12 cellular contexts compared by ENCODE assay signal in genomic region chr7:50208335-50208982, GRCh38.
DNase-seq lines count a peak whose midpoint lies in the region; ATAC-seq and TF ChIP-seq lines count a peak whose summit lies in the region.
"Had no signal": no experiment of that assay in that cellular context is flagged by ENCODE, and none has a peak within 500 bp of the region (broad histone marks: within the 10 kb centered on the region; RNA-seq: fewer than 3 reads in every experiment).

No MANE protein-coding gene starts in this region.

- H3K27ac Mint-ChIP-seq in activated T-helper 1 cell treated with anti-CD3 and anti-CD28 coated beads, Interleukin-12 subunit alpha, Interleukin-12 subunit beta, Interleukin-2, Interleukin-4 antibody, amounts not matched to agents 30 ng/mL and 10 ng/mL and 1 ng/mL, durations not matched to agents 14 hours and 24 hours and 36 hours: peak overlapping the region; percentile 93

- CTCF ChIA-PET in HEK293 (lab: Yijun Ruan, JAX): no interaction called here

- peaks cover 96% of the 10 kb centered on the region for H3K4me1 Mint-ChIP-seq in activated T-cell treated with anti-CD3 and anti-CD28 coated beads, Interleukin-2, amount 50 U/mL, for 4 hours (ENCODE audit: low read depth)
- H3K4me1 Mint-ChIP-seq in activated T-helper 1 cell treated with anti-CD3 and anti-CD28 coated beads, Interleukin-12 subunit alpha, Interleukin-12 subunit beta, Interleukin-2, Interleukin-4 antibody, amounts not matched to agents 30 ng/mL and 10 ng/mL and 1 ng/mL, durations not matched to agents 14 hours and 24 hours and 36 hours (ENCODE audit: low read depth): peaks cover 100% of the 10 kb centered on the region

- H3K36me3 Mint-ChIP-seq in activated T-cell treated with anti-CD3 and anti-CD28 coated beads, Interleukin-2, amount 50 U/mL, for 4 hours (ENCODE audit: insufficient read depth): no peaks in the 10 kb centered on the region
- H3K36me3 Mint-ChIP-seq in activated T-helper 1 cell treated with anti-CD3 and anti-CD28 coated beads, Interleukin-12 subunit alpha, Interleukin-12 subunit beta, Interleukin-2, Interleukin-4 antibody, amounts not matched to agents 30 ng/mL and 10 ng/mL and 1 ng/mL, durations not matched to agents 14 hours and 24 hours and 36 hours (ENCODE audit: low read depth): peaks cover 3% of the 10 kb centered on the region

- intact Hi-C loops in activated T-helper 1 cell treated with anti-CD3 and anti-CD28 coated beads, Interleukin-12 subunit alpha, Interleukin-12 subunit beta, Interleukin-2, Interleukin-4 antibody, amounts not matched to agents 30 ng/mL and 10 ng/mL and 1 ng/mL, durations not matched to agents 14 hours and 24 hours and 36 hours (cut with micrococcal nuclease): loop anchor here (5.0 kb wide), 2 partner anchors 116 to 454 kb away; partner anchors contain the start of gene ZPBP

- H3K4me3 Mint-ChIP-seq in activated T-cell treated with anti-CD3 and anti-CD28 coated beads, Interleukin-2, amount 50 U/mL, for 4 hours: no peak overlapping the region
- peak overlapping the region; percentile 64 for H3K4me3 Mint-ChIP-seq in activated T-helper 1 cell treated with anti-CD3 and anti-CD28 coated beads, Interleukin-12 subunit alpha, Interleukin-12 subunit beta, Interleukin-2, Interleukin-4 antibody, amounts not matched to agents 30 ng/mL and 10 ng/mL and 1 ng/mL, durations not matched to agents 14 hours and 24 hours and 36 hours

- H3K4me3 ChIP-seq in HEK293 (ENCODE audit: low read depth, low read length) (no peak overlapping the region), neutrophil (ENCODE audit: low read depth in 1 of 2, low read length in 1 of 2) (peak overlapping the region in 1 of 2 experiments; percentile 22)
- H3K4me3 ChIP-seq: lung had no signal

- no peaks in the 10 kb centered on the region for H3K9me3 ChIP-seq in HEK293 (ENCODE audit: control insufficient read depth, insufficient read depth, low read depth, low read length)
- H3K9me3 ChIP-seq in neutrophil: no peaks in the 10 kb centered on the region

- DNase-seq in activated T-cell treated with anti-CD3 and anti-CD28 coated beads, Interleukin-2, amount 50 U/mL, for 48 hours: peak; percentile 61 to 68
- no peak for DNase-seq in activated T-cell treated with anti-CD3 and anti-CD28 coated beads, Interleukin-2, amount 50 U/mL, for 4 hours
- no peak for DNase-seq in activated T-helper 1 cell treated with anti-CD3 and anti-CD28 coated beads, Interleukin-12 subunit alpha, Interleukin-12 subunit beta, Interleukin-2, Interleukin-4 antibody, amounts not matched to agents 30 ng/mL and 10 ng/mL and 1 ng/mL, durations not matched to agents 14 hours and 24 hours and 36 hours (ENCODE audit: low spot score)
- no peak for DNase-seq in SHP77 (lab: John Stamatoyannopoulos, UW)
- DNase-seq in effector CD4-positive, alpha-beta T cell: no peak
- DNase-seq: Calu3, KG1, RPMI8226 had no signal

- ATAC-seq in activated T-cell treated with anti-CD3 and anti-CD28 coated beads, Interleukin-2, amount 50 U/mL, for 4 hours: no peak
- no peak for ATAC-seq in HG03108 (IDR thresholded peaks at IDR 0.05; ENCODE audit: unreplicated experiment)

- H3K27me3 ChIP-seq in neutrophil: no peaks in the 10 kb centered on the region

- H3K27me3 Mint-ChIP-seq in activated T-cell treated with anti-CD3 and anti-CD28 coated beads, Interleukin-2, amount 50 U/mL, for 4 hours (ENCODE audit: low read depth): no peaks in the 10 kb centered on the region
- H3K27me3 Mint-ChIP-seq in activated T-helper 1 cell treated with anti-CD3 and anti-CD28 coated beads, Interleukin-12 subunit alpha, Interleukin-12 subunit beta, Interleukin-2, Interleukin-4 antibody, amounts not matched to agents 30 ng/mL and 10 ng/mL and 1 ng/mL, durations not matched to agents 14 hours and 24 hours and 36 hours (ENCODE audit: insufficient read depth): no peaks in the 10 kb centered on the region

- H3K36me3 ChIP-seq in HEK293 (ENCODE audit: control insufficient read depth in 2 of 2, insufficient read depth in 1 of 2, low read length in 2 of 2) (no peaks in the 10 kb centered on the region), neutrophil (no peaks in the 10 kb centered on the region)

- TF ChIP-seq CTCF in HEK293 (tag by site-specific recombination; IDR thresholded peaks at IDR 0.05): no peak
- no peak for TF ChIP-seq CTCF in neutrophil (IDR thresholded peaks at IDR 0.05)

- POLR2A ChIA-PET in HEK293 (lab: Yijun Ruan, JAX): no interaction called here

- H3K9me3 Mint-ChIP-seq in activated T-cell treated with anti-CD3 and anti-CD28 coated beads, Interleukin-2, amount 50 U/mL, for 4 hours: no peaks in the 10 kb centered on the region
- H3K9me3 Mint-ChIP-seq in activated T-helper 1 cell treated with anti-CD3 and anti-CD28 coated beads, Interleukin-12 subunit alpha, Interleukin-12 subunit beta, Interleukin-2, Interleukin-4 antibody, amounts not matched to agents 30 ng/mL and 10 ng/mL and 1 ng/mL, durations not matched to agents 14 hours and 24 hours and 36 hours: no peaks in the 10 kb centered on the region

- H3K27ac ChIP-seq in HEK293 (ENCODE audit: extremely low read depth, low read depth, low read length): no peak overlapping the region
- peak overlapping the region; percentile 70 for H3K27ac ChIP-seq in neutrophil

- H3K4me1 ChIP-seq in HEK293 (ENCODE audit: control insufficient read depth, insufficient read depth, low read length): no peaks in the 10 kb centered on the region
- peaks cover 82 to 84% of the 10 kb centered on the region in 2 experiments for H3K4me1 ChIP-seq in neutrophil (ENCODE audit: control insufficient read depth in 1 of 2, insufficient read depth in 1 of 2, low read depth in 1 of 2, low read length in 1 of 2)

TF ChIP-seq in HEK293, 187 proteins besides CTCF, POLR2A, EP300 and RAD21:
- TF ChIP-seq KLF7 (tag by site-specific recombination; IDR thresholded peaks at IDR 0.05; ENCODE audit: borderline replicate concordance): no peak
- no peak for TF ChIP-seq ZNF148 (tag by site-specific recombination; IDR thresholded peaks at IDR 0.05; ENCODE audit: borderline replicate concordance)
- TF ChIP-seq ZNF366 (tag by site-specific recombination; conservative IDR thresholded peaks at IDR 0.05): peak; percentile 70
- no peak for TF ChIP-seq ZBTB48 (tag by site-specific recombination; IDR thresholded peaks at IDR 0.05)
- TF ChIP-seq ZNF596 (tag by site-specific recombination; IDR thresholded peaks at IDR 0.05): no peak

Comparison
In these comparisons a context has a peak if more than half of its experiments do, and no peak if none do; other contexts are left out.
1. DNase-seq: peak in activated T-cell treated with anti-CD3 and anti-CD28 coated beads, Interleukin-2, amount 50 U/mL, for 48 hours (2 of 2); none in activated T-cell treated with anti-CD3 and anti-CD28 coated beads, Interleukin-2, amount 50 U/mL, for 4 hours (single experiment), activated T-helper 1 cell treated with anti-CD3 and anti-CD28 coated beads, Interleukin-12 subunit alpha, Interleukin-12 subunit beta, Interleukin-2, Interleukin-4 antibody, amounts not matched to agents 30 ng/mL and 10 ng/mL and 1 ng/mL, durations not matched to agents 14 hours and 24 hours and 36 hours (single experiment), SHP77 (0 of 2) and effector CD4-positive, alpha-beta T cell (single experiment).